Comparison of ENCODE assay signal across 8 cellular contexts in the genomic region with DNA sequence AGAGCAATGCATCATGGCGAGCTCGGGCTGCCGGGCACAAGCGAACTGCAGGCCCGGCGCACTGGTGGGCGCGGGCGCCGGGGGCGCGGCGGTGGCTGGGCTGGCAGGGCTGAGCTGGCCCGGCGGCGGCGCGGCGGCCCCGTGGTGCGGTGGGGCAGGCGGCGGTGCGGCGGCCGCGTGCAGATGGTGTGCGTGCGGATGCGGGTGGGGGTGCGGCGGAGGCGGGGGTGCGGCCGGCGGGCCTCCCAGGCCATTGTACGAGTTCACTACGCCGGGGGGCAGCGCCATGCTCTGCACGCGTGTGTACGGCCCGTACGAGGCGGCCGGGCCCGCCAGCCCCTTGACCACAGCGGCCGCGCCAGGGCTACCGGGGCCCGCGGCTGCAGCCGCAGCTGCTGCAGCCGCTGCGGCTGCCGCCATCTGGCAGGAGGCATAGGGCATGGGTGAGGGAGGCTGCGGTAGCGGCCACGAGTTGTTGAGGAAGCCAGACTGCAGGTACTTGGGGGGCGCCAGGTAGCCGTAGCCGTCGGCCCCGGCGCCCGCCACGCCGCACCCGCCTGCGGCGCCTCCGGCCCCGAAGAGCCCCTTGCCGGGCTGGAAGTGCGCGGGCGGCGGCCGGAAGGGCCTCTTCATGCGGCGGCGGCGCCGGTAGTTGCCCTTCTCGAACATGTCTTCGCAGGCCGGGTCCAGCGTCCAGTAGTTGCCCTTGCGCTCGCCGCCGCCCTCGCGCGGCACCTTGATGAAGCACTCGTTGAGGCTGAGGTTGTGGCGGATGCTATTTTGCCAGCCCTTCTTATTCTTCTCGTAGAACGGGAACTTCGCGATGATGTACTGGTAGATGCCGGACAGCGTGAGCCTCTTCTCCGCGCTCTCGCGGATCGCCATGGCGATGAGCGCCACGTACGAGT. TPM values are rescaled to one million over a fixed set of nuclear protein-coding genes. Genes with fewer than 3 reads are reported as not detected.
DNase-seq lines count a peak whose midpoint lies in the region; ATAC-seq and TF ChIP-seq lines count a peak whose summit lies in the region.

No MANE protein-coding gene starts in this region.

- no peak for TF ChIP-seq EP300 in sigmoid colon (IDR thresholded peaks at IDR 0.05)

- H3K27me3 ChIP-seq in BJ (ENCODE audit: control insufficient read depth, insufficient read depth, low read length) (peaks cover 74% of the 10 kb centered on the region), heart right ventricle (peaks cover 67 to 100% (median 99%) of the 10 kb centered on the region in 7 donors), sigmoid colon (peaks cover 91 to 100% (median 95%) of the 10 kb centered on the region in 3 donors)

- no peak for TF ChIP-seq POLR2A in sigmoid colon (IDR thresholded peaks at IDR 0.05)

- DNase-seq in BJ (ENCODE audit: low read depth) (no peak), heart right ventricle (peak in 1 of 2 donors; percentile 15), sigmoid colon (no peak), NCI-H2029 (lab: John Stamatoyannopoulos, UW) (no peak)
- peak; percentile 27 to 37 for DNase-seq in activated CD4-positive, alpha-beta T cell treated with anti-CD3 and anti-CD28 coated beads, Interleukin-2, amount 50 U/mL, for 48 hours

- H3K36me3 ChIP-seq in BJ (ENCODE audit: control insufficient read depth, insufficient read depth, low read length): no peaks in the 10 kb centered on the region
- H3K36me3 ChIP-seq in HEK293 (ENCODE audit: control insufficient read depth in 2 of 2, insufficient read depth in 1 of 2, low read length in 2 of 2): no peaks in the 10 kb centered on the region
- H3K36me3 ChIP-seq in heart right ventricle: no peaks in the 10 kb centered on the region
- H3K36me3 ChIP-seq in sigmoid colon: no peaks in the 10 kb centered on the region

- peak; percentile 31 for TF ChIP-seq CTCF in BJ (IDR thresholded peaks at IDR 0.05; ENCODE audit: insufficient read depth, low read depth, low read length)
- no peak for TF ChIP-seq CTCF in HEK293 (tag by site-specific recombination; IDR thresholded peaks at IDR 0.05)
- TF ChIP-seq CTCF in heart right ventricle (IDR thresholded peaks at IDR 0.05): peak in 1 of 9 donors; percentile 15
- TF ChIP-seq CTCF in sigmoid colon (IDR thresholded peaks at IDR 0.05): no peak

- CTCF ChIA-PET in BJ (lab: Yijun Ruan, JAX) (interaction anchor here (1.3 to 3.9 kb wide), 3 partner anchors 9 to 384 kb away, joined by 3 to 24 read pairs (median 4); no protein-coding TSS in a partner anchor), HEK293 (lab: Yijun Ruan, JAX) (interaction anchor here (0.8 kb wide), 1 partner anchor 29 kb away, joined by 3 read pairs; no protein-coding TSS in a partner anchor)

- H3K27ac ChIP-seq in HEK293 (ENCODE audit: extremely low read depth, low read depth, low read length) (no peak overlapping the region), heart right ventricle (no peak overlapping the region), sigmoid colon (no peak overlapping the region)

- 1 to 2% methylated on average over 74 to 114 of the region's 114 CpGs for WGBS in heart right ventricle, 2 donors
- WGBS in sigmoid colon, 2 donors: 1 to 2% methylated on average over 114 of the region's 114 CpGs

- ATAC-seq in heart right ventricle: no peak
- no peak for ATAC-seq in HG02981 (IDR thresholded peaks at IDR 0.05; ENCODE audit: unreplicated experiment)
- no peak for ATAC-seq in GM19463 (IDR thresholded peaks at IDR 0.05; ENCODE audit: unreplicated experiment)

- POLR2A ChIA-PET in BJ (lab: Charles Lee): no interaction called here
- POLR2A ChIA-PET in HEK293 (lab: Yijun Ruan, JAX): no interaction called here

- H3K9me3 ChIP-seq in HEK293 (ENCODE audit: control insufficient read depth, insufficient read depth, low read depth, low read length) (no peaks in the 10 kb centered on the region), heart right ventricle (no peaks in the 10 kb centered on the region), sigmoid colon (no peaks in the 10 kb centered on the region)

- H3K4me3 ChIP-seq in BJ (ENCODE audit: low read depth, low read length) (peak overlapping the region; percentile 33), HEK293 (ENCODE audit: low read depth, low read length) (peak overlapping the region; percentile 21), heart right ventricle (peak overlapping the region; percentile 15 to 59 (median 50)), sigmoid colon (peak overlapping the region; percentile 9 to 54 (median 41))

- no peaks in the 10 kb centered on the region for H3K4me1 ChIP-seq in HEK293 (ENCODE audit: control insufficient read depth, insufficient read depth, low read length)
- H3K4me1 ChIP-seq in heart right ventricle: peaks cover 13 to 50% (median 41%) of the 10 kb centered on the region in 9 donors
- H3K4me1 ChIP-seq in sigmoid colon: peaks cover 2 to 50% (median 47%) of the 10 kb centered on the region in 4 donors

- intact Hi-C loops in heart right ventricle (cut with DNase I): no loop called here
- intact Hi-C loops in sigmoid colon (cut with DNase I): no loop called here

TF ChIP-seq in HEK293, 187 proteins besides CTCF, POLR2A, EP300 and RAD21:
- TF ChIP-seq OVOL3 (tag by site-specific recombination; IDR thresholded peaks at IDR 0.05) (no peak), ZNF416 (tag by site-specific recombination; IDR thresholded peaks at IDR 0.05) (no peak), ZNF274 (IDR thresholded peaks at IDR 0.05; ENCODE audit: low read length) (no peak), ZNF274 (tag by site-specific recombination; IDR thresholded peaks at IDR 0.05; ENCODE audit: borderline replicate concordance) (no peak), ZNF335 (tag by site-specific recombination; conservative IDR thresholded peaks at IDR 0.05) (no peak), ZNF169 (tag by site-specific recombination; IDR thresholded peaks at IDR 0.05) (no peak), KLF7 (tag by site-specific recombination; IDR thresholded peaks at IDR 0.05; ENCODE audit: borderline replicate concordance) (no peak), ZNF132 (tag by site-specific recombination; IDR thresholded peaks at IDR 0.05; ENCODE audit: borderline replicate concordance) (no peak), MEIS1 (CRISPR knock-in tag; IDR thresholded peaks at IDR 0.05; ENCODE audit: borderline replicate concordance) (no peak), ZNF341 (tag by site-specific recombination; IDR thresholded peaks at IDR 0.05; ENCODE audit: low read depth) (no peak), ZNF302 (tag by site-specific recombination; IDR thresholded peaks at IDR 0.05; ENCODE audit: low read depth) (no peak), ZNF433 (tag by site-specific recombination; IDR thresholded peaks at IDR 0.05; ENCODE audit: low read depth) (no peak), ZNF600 (tag by site-specific recombination; IDR thresholded peaks at IDR 0.05) (no peak)
- TF ChIP-seq, protein P1, sequence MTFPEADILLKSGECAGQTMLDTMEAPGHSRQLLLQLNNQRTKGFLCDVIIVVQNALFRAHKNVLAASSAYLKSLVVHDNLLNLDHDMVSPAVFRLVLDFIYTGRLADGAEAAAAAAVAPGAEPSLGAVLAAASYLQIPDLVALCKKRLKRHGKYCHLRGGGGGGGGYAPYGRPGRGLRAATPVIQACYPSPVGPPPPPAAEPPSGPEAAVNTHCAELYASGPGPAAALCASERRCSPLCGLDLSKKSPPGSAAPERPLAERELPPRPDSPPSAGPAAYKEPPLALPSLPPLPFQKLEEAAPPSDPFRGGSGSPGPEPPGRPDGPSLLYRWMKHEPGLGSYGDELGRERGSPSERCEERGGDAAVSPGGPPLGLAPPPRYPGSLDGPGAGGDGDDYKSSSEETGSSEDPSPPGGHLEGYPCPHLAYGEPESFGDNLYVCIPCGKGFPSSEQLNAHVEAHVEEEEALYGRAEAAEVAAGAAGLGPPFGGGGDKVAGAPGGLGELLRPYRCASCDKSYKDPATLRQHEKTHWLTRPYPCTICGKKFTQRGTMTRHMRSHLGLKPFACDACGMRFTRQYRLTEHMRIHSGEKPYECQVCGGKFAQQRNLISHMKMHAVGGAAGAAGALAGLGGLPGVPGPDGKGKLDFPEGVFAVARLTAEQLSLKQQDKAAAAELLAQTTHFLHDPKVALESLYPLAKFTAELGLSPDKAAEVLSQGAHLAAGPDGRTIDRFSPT (tag by site-specific recombination; IDR thresholded peaks at IDR 0.05): no peak
TF ChIP-seq in HEK293: peak in this region for 0.

RNA-seq across cellular contexts. Expression of a gene that starts 1.0 kb away (rescaled TPM):
- polyA plus RNA-seq in BJ (2011; rRNA removed) (0.04 and 0.05 TPM in 2 replicates), heart right ventricle (not detected), sigmoid colon (not detected)
- not detected in 2 replicates for polyA minus RNA-seq in BJ (2011; rRNA and poly(A)+ RNA removed)
- total RNA-seq in heart right ventricle (under 1 TPM in 1 of 10 donors, not detected in 9; 0.12 TPM), sigmoid colon (not detected)

RNA-seq across cellular contexts. Expression of a gene that starts 1.1 kb away (rescaled TPM):
- polyA plus RNA-seq in BJ (2011; rRNA removed): 0.07 and 0.13 TPM in 2 replicates
- 0.43 TPM in 1 of 2 replicates, not detected in the other for polyA minus RNA-seq in BJ (2011; rRNA and poly(A)+ RNA removed)
- total RNA-seq in heart right ventricle: under 1 TPM in 2 of 10 donors, not detected in 8; 0.06 to 0.13 TPM
- polyA plus RNA-seq in heart right ventricle: under 1 TPM in 1 of 2 donors, not detected in 1; 0.01 TPM
- total RNA-seq in sigmoid colon: not detected
- under 1 TPM in 1 of 3 donors, not detected in 2; under 0.01 TPM for polyA plus RNA-seq in sigmoid colon

Comparison
In these comparisons a context has a peak if more than half of its experiments do, and no peak if none do; other contexts are left out.
1. DNase-seq: peak in activated CD4-positive, alpha-beta T cell treated with anti-CD3 and anti-CD28 coated beads, Interleukin-2, amount 50 U/mL, for 48 hours (2 of 2); none in BJ (single experiment), sigmoid colon (single experiment) and NCI-H2029 (single experiment).
2. Peak in every context shown above with its lines, with median percentiles within 50 percentile points of each other: H3K4me3 ChIP-seq.